In the genomic region with DNA sequence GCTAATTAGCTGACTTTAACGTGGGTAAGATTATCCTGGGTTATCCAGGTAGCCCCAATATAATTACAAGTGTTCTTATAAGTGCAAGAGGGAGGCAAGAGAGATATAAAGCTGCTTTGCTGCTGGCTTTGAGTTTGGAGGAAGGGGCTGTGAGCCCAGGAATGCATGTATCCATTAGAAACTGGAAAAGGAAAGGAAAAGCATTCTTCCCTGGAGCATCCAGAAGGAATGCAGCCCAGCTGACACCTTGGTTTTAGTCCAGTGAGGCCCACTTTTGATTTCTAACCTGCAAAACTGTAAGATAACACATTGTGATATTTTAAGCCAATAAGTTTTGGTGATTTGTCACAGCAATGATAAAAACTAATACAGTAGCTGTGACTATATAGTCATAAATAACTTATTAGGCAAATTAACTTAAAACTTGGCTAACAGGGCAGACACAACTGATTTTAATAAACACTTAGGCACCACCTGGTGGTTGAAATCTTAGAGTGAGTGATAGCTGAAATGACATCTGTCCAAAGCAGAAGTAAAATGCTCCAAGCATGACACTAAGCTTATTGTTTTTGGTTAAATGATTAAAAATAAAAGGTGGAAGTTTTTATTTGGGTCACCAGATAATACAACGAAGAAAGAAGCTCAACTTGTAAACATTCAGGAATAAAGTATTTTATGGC, we compare ENCODE assay signal across 8 cellular contexts. TPM values are rescaled to one million over a fixed set of nuclear protein-coding genes. Genes with fewer than 3 reads are reported as not detected.
A peak's percentile ranks its signal among the peaks of the same experiment; 100 is the strongest.
DNase-seq lines count a peak whose midpoint lies in the region; ATAC-seq and TF ChIP-seq lines count a peak whose summit lies in the region.

No MANE protein-coding gene starts in this region.

- H3K4ac ChIP-seq in trophoblast cell (ENCODE audit: low read depth, low read length), result no peak overlapping the region

- no TSS peak for BruUV-seq in mammary epithelial cell (replicated peaks; lab: Mats Ljungman, UMichigan)

- H2AFZ ChIP-seq in Karpas-422 (ENCODE audit: low read length) (no peak overlapping the region), mammary epithelial cell (ENCODE audit: low read depth, low read length) (no peak overlapping the region), trophoblast cell (ENCODE audit: insufficient read depth, low read length, poor library complexity) (no peak overlapping the region)

- no peak overlapping the region for H2BK120ac ChIP-seq in trophoblast cell (ENCODE audit: insufficient read depth, low read length, poor library complexity)

- H3K23ac ChIP-seq in trophoblast cell (ENCODE audit: low read length), result no peak overlapping the region

- in situ Hi-C loops in mammary epithelial cell (cut with MboI; ENCODE audit: low sequenced_read_pairs in 2 of 2), result loop anchor here (25.0 kb wide), 2 partner anchors 97 to 322 kb away; no protein-coding TSS in a partner anchor

- no peaks in the 10 kb centered on the region for H3K9me2 ChIP-seq in Karpas-422 (replicated peaks; ENCODE audit: insufficient read depth, low read length)

- no peak overlapping the region for H3K18ac ChIP-seq in trophoblast cell (ENCODE audit: low read length)

- no peak overlapping the region for H2AK5ac ChIP-seq in trophoblast cell (ENCODE audit: low read length)

- CTCF ChIA-PET in mammary epithelial cell (lab: Charles Lee; ENCODE audit: low non-redundant PET), result interaction anchor here (0.6 to 1.3 kb wide), 3 partner anchors 34 to 47 kb away, joined by 3 to 9 read pairs (median 3); no protein-coding TSS in a partner anchor

- H3K9ac ChIP-seq in Karpas-422 (ENCODE audit: low read length) (no peak overlapping the region), mammary epithelial cell (ENCODE audit: insufficient read depth, low read length) (no peak overlapping the region), trophoblast cell (ENCODE audit: low read length) (no peak overlapping the region)

- H3K79me2 ChIP-seq in Karpas-422 (ENCODE audit: low read length) (no peaks in the 10 kb centered on the region), mammary epithelial cell (ENCODE audit: insufficient read depth, low read length) (no peaks in the 10 kb centered on the region), trophoblast cell (ENCODE audit: control insufficient read depth, insufficient read depth, low read length, poor library complexity) (no peaks in the 10 kb centered on the region)

- no peak overlapping the region for H3K14ac ChIP-seq in trophoblast cell (ENCODE audit: low read length)

- H3K36me3 ChIP-seq in Karpas-422 (ENCODE audit: insufficient read depth, low read length) (no peaks in the 10 kb centered on the region), mammary epithelial cell (ENCODE audit: insufficient read depth, low read length) (no peaks in the 10 kb centered on the region), trophoblast cell (ENCODE audit: control insufficient read depth in 1 of 2, insufficient read depth in 2 of 2, low read length in 2 of 2) (no peaks in the 10 kb centered on the region)

- ATAC-seq in GM21367 (IDR thresholded peaks at IDR 0.05; ENCODE audit: unreplicated experiment) (peak; percentile 53), HG02588 (IDR thresholded peaks at IDR 0.05; ENCODE audit: unreplicated experiment) (no peak)

- intact Hi-C loops in mammary epithelial cell (cut with micrococcal nuclease) (loop anchor here (1.0 to 2.0 kb wide), 5 partner anchors 44 to 320 kb away; no protein-coding TSS in a partner anchor), posterior cingulate gyrus (cut with DNase I) (no loop called here)

- dilution Hi-C loops in mammary epithelial cell (cut with HindIII; ENCODE audit: low sequenced_read_pairs), result loop anchor here (5.0 kb wide), 1 partner anchor 67 kb away; no protein-coding TSS in a partner anchor

- H3K9me3 ChIP-seq in Karpas-422 (ENCODE audit: low read length) (no peaks in the 10 kb centered on the region), mammary epithelial cell (replicated peaks; ENCODE audit: insufficient read depth, low read length) (no peaks in the 10 kb centered on the region), trophoblast cell (ENCODE audit: insufficient read depth, low read depth, low read length) (no peaks in the 10 kb centered on the region)

- H3K4me3 ChIP-seq in Karpas-422 (ENCODE audit: low read length), result no peak overlapping the region
- no peak overlapping the region for H3K4me3 ChIP-seq in mammary epithelial cell (replicated peaks in 1 of 3; ENCODE audit: insufficient read depth in 1 of 3, low read depth in 2 of 3, low read length in 3 of 3)
- H3K4me3 ChIP-seq in trophoblast cell (ENCODE audit: low read depth, low read length), result no peak overlapping the region

- DNase-seq in ELR (ENCODE audit: low read depth), result peak; percentile 40
- peak; percentile 77 for DNase-seq in Karpas-422
- DNase-seq in mammary epithelial cell, result peak; percentile 47
- peak; percentile 10 to 75 for DNase-seq in trophoblast cell
- DNase-seq in activated T-cell treated with anti-CD3 and anti-CD28 coated beads, Interleukin-2, amount 50 U/mL, for 48 hours, result no peak
- DNase-seq in posterior cingulate gyrus, result no peak

- H4K12ac ChIP-seq in trophoblast cell (ENCODE audit: low read depth, low read length), result no peak overlapping the region

- H3K27me3 ChIP-seq in Karpas-422 (ENCODE audit: low read length) (no peaks in the 10 kb centered on the region), mammary epithelial cell (ENCODE audit: insufficient read depth, low read length) (no peaks in the 10 kb centered on the region), trophoblast cell (ENCODE audit: insufficient read depth, low read length) (no peaks in the 10 kb centered on the region)

- WGBS in mammary epithelial cell (ENCODE audit: low coverage, missing lambda C conversion rate), result 77% methylated on average over 2 of the region's 2 CpGs
- WGBS in trophoblast cell (ENCODE audit: extremely low coverage, insufficient coverage, insufficient read length), result no CpG with 5 or more reads among the region's 2 CpGs

- no peak overlapping the region for H3K27ac ChIP-seq in Karpas-422 (ENCODE audit: low read length)
- no peak overlapping the region for H3K27ac ChIP-seq in mammary epithelial cell (ENCODE audit: insufficient read depth, low read depth, low read length)
- no peak overlapping the region for H3K27ac ChIP-seq in trophoblast cell (ENCODE audit: low read depth, low read length)

- H4K8ac ChIP-seq in trophoblast cell (ENCODE audit: low read depth, low read length), result no peak overlapping the region

- no peak overlapping the region for H4K91ac ChIP-seq in trophoblast cell (ENCODE audit: low read depth, low read length)

- no peaks in the 10 kb centered on the region for H4K20me1 ChIP-seq in Karpas-422 (ENCODE audit: insufficient read depth, low read depth, low read length)
- no peaks in the 10 kb centered on the region for H4K20me1 ChIP-seq in mammary epithelial cell (ENCODE audit: insufficient read depth, low read length)

- H2BK5ac ChIP-seq in trophoblast cell (ENCODE audit: low read depth, low read length, poor library complexity), result no peak overlapping the region

- TF ChIP-seq CTCF in mammary epithelial cell (conservative IDR thresholded peaks at IDR 0.05 in 1 of 2, IDR thresholded peaks at IDR 0.05 in 1 of 2; ENCODE audit: extremely low read depth in 1 of 2, insufficient read depth in 1 of 2, low read depth in 1 of 2, low read length in 2 of 2), result peak; percentile 49 to 64

- H3K4me1 ChIP-seq in Karpas-422 (ENCODE audit: low read length) (peaks cover 5% of the 10 kb centered on the region; the same call in 1 of the 2 replicates), mammary epithelial cell (ENCODE audit: insufficient read depth, low read length) (peaks cover 29% of the 10 kb centered on the region), trophoblast cell (ENCODE audit: control insufficient read depth in 1 of 2, insufficient read depth in 2 of 2, low read length in 2 of 2) (peaks cover 0 to 6% of the 10 kb centered on the region in 2 experiments)

- H3K4me2 ChIP-seq in Karpas-422 (ENCODE audit: low read depth, low read length, poor library complexity, severe bottlenecking) (no peak overlapping the region), mammary epithelial cell (ENCODE audit: insufficient read depth, low read depth, low read length) (no peak overlapping the region), trophoblast cell (ENCODE audit: low read length) (no peak overlapping the region)

- no peaks in the 10 kb centered on the region for H3K79me1 ChIP-seq in trophoblast cell (ENCODE audit: low read length)

- no peak overlapping the region for H2BK12ac ChIP-seq in trophoblast cell (ENCODE audit: low read length)

RNA-seq across cellular contexts. Expression of gene ADGRF4, which starts 35.6 kb away (rescaled TPM):
- not detected in 2 replicates for total RNA-seq in Karpas-422 (2014; rRNA removed; shearing (Covaris generic); ENCODE audit: low replicate concordance)
- total RNA-seq in mammary epithelial cell, result 10 to 100 TPM in 1 of 2 donors, 1 to 10 TPM in 1; 1.3 to 14.1 TPM
- 9.4 TPM for polyA plus RNA-seq in mammary epithelial cell
- polyA minus RNA-seq in mammary epithelial cell, result 8.7 TPM
- 3.2 and 4.3 TPM in 2 replicates for polyA plus RNA-seq in trophoblast cell (2013)

RNA-seq across cellular contexts. Expression of gene OPN5, which starts 47.8 kb away (rescaled TPM):
- not detected in 2 replicates for total RNA-seq in Karpas-422 (2014; rRNA removed; shearing (Covaris generic); ENCODE audit: low replicate concordance)
- total RNA-seq in mammary epithelial cell, result not detected
- not detected for polyA plus RNA-seq in mammary epithelial cell
- not detected for polyA minus RNA-seq in mammary epithelial cell
- polyA plus RNA-seq in trophoblast cell (2013), result not detected in 2 replicates

Comparison
In these comparisons a context has a peak if more than half of its experiments do, and no peak if none do; other contexts are left out.
1. DNase-seq: peak in ELR (single experiment), Karpas-422 (single experiment), mammary epithelial cell (single experiment) and trophoblast cell (2 of 2); none in activated T-cell treated with anti-CD3 and anti-CD28 coated beads, Interleukin-2, amount 50 U/mL, for 48 hours (0 of 2) and posterior cingulate gyrus (0 of 10).